9 cellular contexts compared by ENCODE assay signal in the genomic region with DNA sequence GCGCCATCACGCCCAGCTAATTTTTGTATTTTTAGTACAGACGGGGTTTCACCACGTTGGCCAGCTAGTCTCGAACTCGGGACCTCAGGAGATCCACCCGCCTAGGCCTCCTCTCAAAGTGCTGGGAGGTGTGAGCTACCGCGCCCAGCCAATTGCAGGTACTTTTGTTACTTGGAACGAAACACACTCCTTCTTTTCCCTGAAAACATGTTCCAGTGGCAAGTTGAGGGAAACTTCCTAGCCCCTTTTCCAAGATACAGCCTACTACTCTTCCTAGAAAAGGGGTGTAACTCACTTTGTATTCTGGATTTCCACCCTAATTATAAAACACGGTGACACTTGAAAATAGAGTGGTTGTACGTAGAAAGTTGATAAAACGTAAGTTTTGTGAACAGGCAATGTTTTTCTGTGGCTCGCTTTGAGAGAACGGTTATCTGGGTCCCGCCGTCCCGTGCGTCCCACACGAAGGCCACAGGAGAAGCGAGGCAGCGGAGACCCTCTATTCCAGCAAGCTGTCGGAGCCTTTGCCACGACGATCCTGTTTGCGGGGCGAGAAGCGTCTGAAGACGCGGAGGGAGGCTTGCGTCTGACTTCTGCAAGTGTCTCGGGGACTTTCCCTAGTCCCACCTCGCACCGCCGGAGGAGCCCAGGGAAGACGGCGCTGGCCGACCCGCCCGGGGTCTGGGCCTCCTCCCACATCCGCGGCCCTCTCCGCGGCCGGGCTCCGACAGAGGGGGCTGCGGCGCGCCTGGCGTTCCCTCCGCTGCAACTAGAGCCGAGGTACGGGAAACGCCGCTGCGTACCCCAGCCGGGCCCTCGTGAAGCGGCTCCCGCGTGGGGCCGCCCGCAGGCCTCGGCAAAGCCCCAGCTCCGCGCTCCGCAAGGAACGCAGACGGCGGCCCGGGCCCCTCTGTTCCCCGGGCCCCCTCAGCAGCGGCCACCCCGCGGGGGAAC. TPM values are rescaled to one million over a fixed set of nuclear protein-coding genes. Genes with fewer than 3 reads are reported as not detected.
DNase-seq lines count a peak whose midpoint lies in the region; ATAC-seq and TF ChIP-seq lines count a peak whose summit lies in the region.
"Had no signal": no experiment of that assay in that cellular context is flagged by ENCODE, and none has a peak within 500 bp of the region (broad histone marks: within the 10 kb centered on the region; RNA-seq: fewer than 3 reads in every experiment).

No MANE protein-coding gene starts in this region.

- CTCF ChIA-PET in activated CD4-positive, alpha-beta T cell treated with anti-CD3 and anti-CD28 coated beads for 36 hours (lab: Charles Lee), result interaction anchor here (0.6 to 5.8 kb wide), 7 partner anchors 9 to 73 kb away, joined by 3 to 32 read pairs (median 6); a partner anchor contains a TSS

- peak overlapping the region; percentile 77 for H3K4me3 ChIP-seq in HL-60 (replicated peaks; ENCODE audit: insufficient read depth, low read length)

- peak; percentile 13 for TF ChIP-seq CTCF in CD14-positive monocyte (IDR thresholded peaks at IDR 0.05)
- no peak for TF ChIP-seq CTCF in HL-60 (IDR thresholded peaks at IDR 0.05; ENCODE audit: insufficient read depth, low read length)

- H3K27me3 Mint-ChIP-seq in CD14-positive monocyte (ENCODE audit: low read depth in 3 of 3), result peaks cover 0 to 5% (median 0%) of the 10 kb centered on the region in 3 donors
- H3K27me3 Mint-ChIP-seq in activated CD4-positive, alpha-beta T cell treated with anti-CD3 and anti-CD28 coated beads for 36 hours, result no peaks in the 10 kb centered on the region

- peaks cover 79% of the 10 kb centered on the region for H3K4me1 Mint-ChIP-seq in CD14-positive monocyte
- H3K4me1 Mint-ChIP-seq in activated CD4-positive, alpha-beta T cell treated with anti-CD3 and anti-CD28 coated beads for 36 hours, result peaks cover 71% of the 10 kb centered on the region

- peak; percentile 18 for ATAC-seq in GM19463 (IDR thresholded peaks at IDR 0.05; ENCODE audit: unreplicated experiment)
- peak; percentile 7 for ATAC-seq in activated CD4-positive, alpha-beta T cell treated with anti-CD3 and anti-CD28 coated beads for 36 hours

- H3K36me3 Mint-ChIP-seq in CD14-positive monocyte, result peaks cover 17 to 19% of the 10 kb centered on the region in 2 donors
- H3K36me3 Mint-ChIP-seq in activated CD4-positive, alpha-beta T cell treated with anti-CD3 and anti-CD28 coated beads for 36 hours (ENCODE audit: low read depth), result peaks cover 44% of the 10 kb centered on the region

- H3K27ac ChIP-seq in HL-60 (replicated peaks), result peak overlapping the region; percentile 85

- peak; percentile 62 for DNase-seq in CD14-positive monocyte (ENCODE audit: low spot score)
- peak in 1 of 2 experiments; percentile 43 for DNase-seq in HL-60 (ENCODE audit: low read depth in 1 of 2, low spot score in 1 of 2)
- peak; percentile 75 for DNase-seq in activated CD4-positive, alpha-beta T cell treated with anti-CD3 and anti-CD28 coated beads for 36 hours
- DNase-seq in ecto neural progenitor cell (ENCODE audit: low spot score), result peak; percentile 64
- peak; percentile 43 for DNase-seq in myocyte (ENCODE audit: low read depth)
- peak in 5 of 6 experiments; percentile 45 to 65 (median 59) for DNase-seq in stimulated activated naive CD4-positive, alpha-beta T cell (lab: John Stamatoyannopoulos, UW)
- DNase-seq in inferior parietal cortex (ENCODE audit: extremely low spot score), result no peak

- peak overlapping the region; percentile 89 to 91 for H3K4me3 Mint-ChIP-seq in CD14-positive monocyte
- H3K4me3 Mint-ChIP-seq in activated CD4-positive, alpha-beta T cell treated with anti-CD3 and anti-CD28 coated beads for 36 hours, result peak overlapping the region; percentile 91

- POLR2A ChIA-PET in activated CD4-positive, alpha-beta T cell treated with anti-CD3 and anti-CD28 coated beads for 36 hours (lab: Charles Lee), result interaction anchor here (0.7 to 3.9 kb wide), 8 partner anchors 23 to 267 kb away, joined by 3 to 21 read pairs (median 4); a partner anchor contains a TSS

- intact Hi-C loops in CD14-positive monocyte (cut with micrococcal nuclease), result loop anchor here (1.0 to 5.0 kb wide), 4 partner anchors 25 to 49 kb away; a partner anchor contains a TSS
- intact Hi-C loops in activated CD4-positive, alpha-beta T cell treated with anti-CD3 and anti-CD28 coated beads for 36 hours (cut with DNase I, micrococcal nuclease), result loop anchor here (2.0 to 10.0 kb wide), 5 partner anchors 33 to 1688 kb away; a partner anchor contains a TSS

- H3K27me3 ChIP-seq in HL-60 (ENCODE audit: insufficient read depth, poor library complexity, severe bottlenecking), result no peaks in the 10 kb centered on the region

- no peaks in the 10 kb centered on the region for H3K9me3 Mint-ChIP-seq in CD14-positive monocyte
- no peaks in the 10 kb centered on the region for H3K9me3 Mint-ChIP-seq in activated CD4-positive, alpha-beta T cell treated with anti-CD3 and anti-CD28 coated beads for 36 hours (ENCODE audit: low read depth)

- H3K27ac Mint-ChIP-seq in CD14-positive monocyte, result peak overlapping the region; percentile 72 to 91 (median 88)
- peak overlapping the region; percentile 86 for H3K27ac Mint-ChIP-seq in activated CD4-positive, alpha-beta T cell treated with anti-CD3 and anti-CD28 coated beads for 36 hours

RNA-seq across cellular contexts. Expression of a gene that starts 0.7 kb away (rescaled TPM):
- 10 to 100 TPM in 1 of 2 donors, 1 to 10 TPM in 1; 8.6 to 12.0 TPM for polyA plus RNA-seq in CD14-positive monocyte
- 10 to 100 TPM; 52.0 to 62.7 TPM for total RNA-seq in activated CD4-positive, alpha-beta T cell treated with anti-CD3 and anti-CD28 coated beads for 36 hours
- 12.9 and 15.9 TPM in 2 replicates for total RNA-seq in myocyte
- 14.0 TPM for polyA plus RNA-seq in myocyte (2012)

RNA-seq across cellular contexts. Expression of a gene that starts 34.5 kb away (rescaled TPM):
- polyA plus RNA-seq in CD14-positive monocyte, result under 1 TPM; 0.62 to 0.76 TPM
- total RNA-seq in activated CD4-positive, alpha-beta T cell treated with anti-CD3 and anti-CD28 coated beads for 36 hours, result 1 to 10 TPM; 1.1 to 1.9 TPM
- 10.6 and 13.2 TPM in 2 replicates for total RNA-seq in myocyte
- polyA plus RNA-seq in myocyte (2012), result 14.0 TPM

RNA-seq across cellular contexts. Expression of a gene that starts 42.0 kb away (rescaled TPM):
- polyA plus RNA-seq in CD14-positive monocyte, result under 1 TPM in 1 of 2 donors, not detected in 1; 0.01 TPM
- total RNA-seq in activated CD4-positive, alpha-beta T cell treated with anti-CD3 and anti-CD28 coated beads for 36 hours, result under 1 TPM; 0.07 to 0.11 TPM
- 150 and 229 TPM in 2 replicates for total RNA-seq in myocyte
- 151 TPM for polyA plus RNA-seq in myocyte (2012)

RNA-seq across cellular contexts. Expression of a gene that starts 45.1 kb away (rescaled TPM):
- 10 to 100 TPM in 1 of 2 donors, 1 to 10 TPM in 1; 6.3 to 13.0 TPM for polyA plus RNA-seq in CD14-positive monocyte
- total RNA-seq in activated CD4-positive, alpha-beta T cell treated with anti-CD3 and anti-CD28 coated beads for 36 hours, result 10 to 100 TPM; 27.7 to 35.4 TPM
- total RNA-seq in myocyte, result not detected in 2 replicates
- polyA plus RNA-seq in myocyte (2012), result 0.18 TPM
- total RNA-seq: NCI-H460 had no signal

Comparison
In these comparisons a context has a peak if more than half of its experiments do, and no peak if none do; other contexts are left out.
1. RNA of a gene that starts 42.0 kb away (total RNA-seq): 150 to 229 TPM in myocyte; 0.07 to 0.11 TPM in activated CD4-positive, alpha-beta T cell treated with anti-CD3 and anti-CD28 coated beads for 36 hours; every median in the first group is over 100 times any median in the second.